16 cellular contexts compared by ENCODE assay signal in genomic region chr1:1215881-1216605, GRCh38. TPM values are rescaled to one million over a fixed set of nuclear protein-coding genes. Genes with fewer than 3 reads are reported as not detected.
A peak's percentile ranks its signal among the peaks of the same experiment; 100 is the strongest.
DNase-seq lines count a peak whose midpoint lies in the region; ATAC-seq and TF ChIP-seq lines count a peak whose summit lies in the region.
"Had no signal": no experiment of that assay in that cellular context is flagged by ENCODE, and none has a peak within 500 bp of the region (broad histone marks: within the 10 kb centered on the region; RNA-seq: fewer than 3 reads in every experiment).

No MANE protein-coding gene starts in this region.

- no peaks in the 10 kb centered on the region for H3K9me3 ChIP-seq in esophagus muscularis mucosa
- H3K9me3 ChIP-seq: SJSA1 had no signal

- 68% methylated on average over 3 of the region's 21 CpGs for WGBS in esophagus muscularis mucosa

- no peak overlapping the region for H3K4me3 ChIP-seq in esophagus muscularis mucosa
- H3K4me3 ChIP-seq: SJSA1 had no signal

- peaks cover 14 to 37% (median 30%) of the 10 kb centered on the region in 4 donors for H3K4me1 ChIP-seq in esophagus muscularis mucosa
- H3K4me1 ChIP-seq: SJSA1 had no signal

- peaks cover 34 to 60% (median 56%) of the 10 kb centered on the region in 4 donors for H3K36me3 ChIP-seq in esophagus muscularis mucosa

- H3K4me1 Mint-ChIP-seq in activated CD8-positive, alpha-beta T cell treated with anti-CD3 and anti-CD28 coated beads for 36 hours (ENCODE audit: low read depth), result peaks cover 45% of the 10 kb centered on the region
- H3K4me1 Mint-ChIP-seq in activated CD8-positive, alpha-beta T cell treated with anti-CD3 and anti-CD28 coated beads, Interleukin-2, amount 10 ng/mL, durations not matched to agents 7 days and 5 days (ENCODE audit: low read depth), result peaks cover 35% of the 10 kb centered on the region
- H3K4me1 Mint-ChIP-seq in T-cell (peaks cover 17 to 50% (median 31%) of the 10 kb centered on the region in 3 donors), natural killer cell (peaks cover 9 to 59% of the 10 kb centered on the region in 2 donors)
- H3K4me1 Mint-ChIP-seq: neural crest cell had no signal

- ATAC-seq in activated CD8-positive, alpha-beta T cell treated with anti-CD3 and anti-CD28 coated beads for 36 hours, result no peak
- ATAC-seq in activated CD8-positive, alpha-beta T cell treated with anti-CD3 and anti-CD28 coated beads, Interleukin-2, amount 10 ng/mL, durations not matched to agents 7 days and 5 days, result no peak
- no peak for ATAC-seq in T-cell (replicated peaks in 1 of 4)
- ATAC-seq in natural killer cell, result no peak
- ATAC-seq: CD8-positive, alpha-beta T cell had no signal

- no peaks in the 10 kb centered on the region for H3K27me3 ChIP-seq in esophagus muscularis mucosa
- H3K27me3 ChIP-seq: SJSA1 had no signal

- peak overlapping the region; percentile 83 for H3K27ac Mint-ChIP-seq in activated CD8-positive, alpha-beta T cell treated with anti-CD3 and anti-CD28 coated beads for 36 hours
- H3K27ac Mint-ChIP-seq in activated CD8-positive, alpha-beta T cell treated with anti-CD3 and anti-CD28 coated beads, Interleukin-2, amount 10 ng/mL, durations not matched to agents 7 days and 5 days, result no peak overlapping the region
- H3K27ac Mint-ChIP-seq in T-cell (peak overlapping the region; percentile 90 to 96), natural killer cell (peak overlapping the region; percentile 98 to 99)

- peak overlapping the region; percentile 1 for H3K4me3 Mint-ChIP-seq in activated CD8-positive, alpha-beta T cell treated with anti-CD3 and anti-CD28 coated beads for 36 hours
- no peak overlapping the region for H3K4me3 Mint-ChIP-seq in activated CD8-positive, alpha-beta T cell treated with anti-CD3 and anti-CD28 coated beads, Interleukin-2, amount 10 ng/mL, durations not matched to agents 7 days and 5 days
- H3K4me3 Mint-ChIP-seq in T-cell (peak overlapping the region in 1 of 3 donors; percentile 65), natural killer cell (peak overlapping the region; percentile 91)
- H3K4me3 Mint-ChIP-seq: CD8-positive, alpha-beta T cell had no signal

- peaks cover 28% of the 10 kb centered on the region for H3K36me3 Mint-ChIP-seq in activated CD8-positive, alpha-beta T cell treated with anti-CD3 and anti-CD28 coated beads for 36 hours (ENCODE audit: low read depth)
- peaks cover 30% of the 10 kb centered on the region for H3K36me3 Mint-ChIP-seq in activated CD8-positive, alpha-beta T cell treated with anti-CD3 and anti-CD28 coated beads, Interleukin-2, amount 10 ng/mL, durations not matched to agents 7 days and 5 days (ENCODE audit: low read depth)
- peaks cover 20% of the 10 kb centered on the region for H3K36me3 Mint-ChIP-seq in T-cell
- H3K36me3 Mint-ChIP-seq in natural killer cell, result no peaks in the 10 kb centered on the region

- intact Hi-C loops in activated CD8-positive, alpha-beta T cell treated with anti-CD3 and anti-CD28 coated beads for 36 hours (cut with micrococcal nuclease), result no loop called here
- intact Hi-C loops in natural killer cell (cut with micrococcal nuclease), result loop anchor here (2.0 kb wide), 1 partner anchor 15 kb away; no protein-coding TSS in a partner anchor
- intact Hi-C loops in esophagus muscularis mucosa (cut with DNase I), result no loop called here

- H3K27me3 Mint-ChIP-seq in activated CD8-positive, alpha-beta T cell treated with anti-CD3 and anti-CD28 coated beads for 36 hours, result no peaks in the 10 kb centered on the region
- no peaks in the 10 kb centered on the region for H3K27me3 Mint-ChIP-seq in activated CD8-positive, alpha-beta T cell treated with anti-CD3 and anti-CD28 coated beads, Interleukin-2, amount 10 ng/mL, durations not matched to agents 7 days and 5 days (ENCODE audit: low read depth)
- H3K27me3 Mint-ChIP-seq in T-cell, result no peaks in the 10 kb centered on the region
- H3K27me3 Mint-ChIP-seq in natural killer cell (ENCODE audit: low read depth in 2 of 2), result no peaks in the 10 kb centered on the region

- no peaks in the 10 kb centered on the region for H3K9me3 Mint-ChIP-seq in activated CD8-positive, alpha-beta T cell treated with anti-CD3 and anti-CD28 coated beads for 36 hours
- H3K9me3 Mint-ChIP-seq in activated CD8-positive, alpha-beta T cell treated with anti-CD3 and anti-CD28 coated beads, Interleukin-2, amount 10 ng/mL, durations not matched to agents 7 days and 5 days (ENCODE audit: insufficient read depth), result no peaks in the 10 kb centered on the region
- H3K9me3 Mint-ChIP-seq in T-cell (no peaks in the 10 kb centered on the region), natural killer cell (no peaks in the 10 kb centered on the region)
- H3K9me3 Mint-ChIP-seq: CD8-positive, alpha-beta T cell; neural crest cell had no signal

- CTCF ChIA-PET in activated CD8-positive, alpha-beta T cell treated with anti-CD3 and anti-CD28 coated beads for 36 hours (lab: Charles Lee), result interaction anchor here (1.2 to 3.3 kb wide), 2 partner anchors 15 to 94 kb away, joined by 4 to 17 read pairs; no protein-coding TSS in a partner anchor
- CTCF ChIA-PET in activated CD8-positive, alpha-beta T cell treated with anti-CD3 and anti-CD28 coated beads, Interleukin-2, amount 10 ng/mL, durations not matched to agents 7 days and 5 days (lab: Charles Lee), result interaction anchor here (1.0 to 2.1 kb wide), 4 partner anchors 21 to 94 kb away, joined by 3 to 9 read pairs (median 3); no protein-coding TSS in a partner anchor
- CTCF ChIA-PET in T-cell (lab: Charles Lee), result no interaction called here

- no peak for TF ChIP-seq CTCF in activated CD8-positive, alpha-beta T cell treated with anti-CD3 and anti-CD28 coated beads for 36 hours (IDR thresholded peaks at IDR 0.05)
- TF ChIP-seq CTCF in natural killer cell (IDR thresholded peaks at IDR 0.05) (no peak), esophagus muscularis mucosa (IDR thresholded peaks at IDR 0.05) (no peak)

- POLR2A ChIA-PET in activated CD8-positive, alpha-beta T cell treated with anti-CD3 and anti-CD28 coated beads for 36 hours (lab: Charles Lee), result interaction anchor here (1.1 to 8.4 kb wide), 4 partner anchors 10 to 19 kb away, joined by 3 to 64 read pairs (median 12); partner anchors contain the start of genes B3GALT6, SDF4 and TNFRSF18
- POLR2A ChIA-PET in activated CD8-positive, alpha-beta T cell treated with anti-CD3 and anti-CD28 coated beads, Interleukin-2, amount 10 ng/mL, durations not matched to agents 7 days and 5 days (lab: Charles Lee), result interaction anchor here (0.7 to 1.5 kb wide), 2 partner anchors 15 to 48 kb away, joined by 3 read pairs; no protein-coding TSS in a partner anchor
- POLR2A ChIA-PET in T-cell (lab: Charles Lee), result no interaction called here

- DNase-seq in activated CD8-positive, alpha-beta T cell treated with anti-CD3 and anti-CD28 coated beads for 36 hours, result no peak
- DNase-seq in activated CD8-positive, alpha-beta T cell treated with anti-CD3 and anti-CD28 coated beads, Interleukin-2, amount 10 ng/mL, durations not matched to agents 7 days and 5 days, result no peak
- DNase-seq in T-cell (no peak), natural killer cell (no peak), esophagus muscularis mucosa (ENCODE audit: extremely low spot score) (no peak)
- DNase-seq in activated CD4-positive, CD25-positive, alpha-beta regulatory T cell treated with anti-CD3 and anti-CD28 coated beads, Interleukin-2, amount 50 U/mL, for 72 hours, result no peak
- DNase-seq: CD8-positive, alpha-beta T cell; EL; NCI-H187 treated with DMSO at 0.1 percent for 48 hours; NCI-H510A had no signal

- H3K27ac ChIP-seq in esophagus muscularis mucosa (replicated peaks in 1 of 4), result no peak overlapping the region
- H3K27ac ChIP-seq: SJSA1 had no signal

- no peak for TF ChIP-seq POLR2A in esophagus muscularis mucosa (IDR thresholded peaks at IDR 0.05; ENCODE audit: low read depth)

- TF ChIP-seq EP300 in esophagus muscularis mucosa (IDR thresholded peaks at IDR 0.05), result no peak

RNA-seq across cellular contexts. Expression of gene TNFRSF4, which starts 2.1 kb away (rescaled TPM):
- total RNA-seq in activated CD8-positive, alpha-beta T cell treated with anti-CD3 and anti-CD28 coated beads for 36 hours, result 100 to 1,000 TPM; 137 to 142 TPM
- 1 to 10 TPM; 1.6 to 2.9 TPM for total RNA-seq in activated CD8-positive, alpha-beta T cell treated with anti-CD3 and anti-CD28 coated beads, Interleukin-2, amount 10 ng/mL, durations not matched to agents 7 days and 5 days
- total RNA-seq in T-cell (10 to 100 TPM; 15.1 to 35.4 (median 17.8) TPM), natural killer cell (10 to 100 TPM; 14.3 to 26.5 (median 15.7) TPM), esophagus muscularis mucosa (1 to 10 TPM in 2 of 4 donors, under 1 TPM in 2; 0.50 to 2.1 (median 0.93) TPM)
- total RNA-seq: chondrocyte, HT-29, MCF 10A, SJSA1 had no signal

RNA-seq across cellular contexts. Expression of gene TNFRSF18, which starts 9.7 kb away (rescaled TPM):
- total RNA-seq in activated CD8-positive, alpha-beta T cell treated with anti-CD3 and anti-CD28 coated beads for 36 hours, result 100 to 1,000 TPM; 126 to 135 TPM
- 10 to 100 TPM; 17.5 to 18.8 TPM for total RNA-seq in activated CD8-positive, alpha-beta T cell treated with anti-CD3 and anti-CD28 coated beads, Interleukin-2, amount 10 ng/mL, durations not matched to agents 7 days and 5 days
- total RNA-seq in T-cell, result 10 to 100 TPM in 4 of 5 donors, 1 to 10 TPM in 1; 6.4 to 20.5 (median 13.3) TPM
- 10 to 100 TPM; 40.3 to 81.9 (median 54.7) TPM for total RNA-seq in natural killer cell
- total RNA-seq in esophagus muscularis mucosa, result under 1 TPM in 2 of 4 donors, not detected in 2; 0.29 to 0.66 TPM
- total RNA-seq: chondrocyte, endothelial cell of umbilical vein, HT-29, MCF 10A, neural crest cell, SJSA1 had no signal

RNA-seq across cellular contexts. Expression of gene SDF4, which starts 15.8 kb away (rescaled TPM):
- total RNA-seq in activated CD8-positive, alpha-beta T cell treated with anti-CD3 and anti-CD28 coated beads for 36 hours, result 10 to 100 TPM; 81.5 to 87.5 TPM
- total RNA-seq in activated CD8-positive, alpha-beta T cell treated with anti-CD3 and anti-CD28 coated beads, Interleukin-2, amount 10 ng/mL, durations not matched to agents 7 days and 5 days, result 10 to 100 TPM; 96.9 to 99.3 TPM
- total RNA-seq in T-cell (100 to 1,000 TPM in 4 of 5 donors, 10 to 100 TPM in 1; 98.6 to 151 (median 141) TPM), natural killer cell (100 to 1,000 TPM; 176 to 211 (median 184) TPM), esophagus muscularis mucosa (100 to 1,000 TPM in 3 of 4 donors, 10 to 100 TPM in 1; 88.5 to 125 (median 107) TPM)

RNA-seq across cellular contexts. Expression of gene B3GALT6, which starts 16.0 kb away (rescaled TPM):
- 10 to 100 TPM; 13.1 to 14.3 TPM for total RNA-seq in activated CD8-positive, alpha-beta T cell treated with anti-CD3 and anti-CD28 coated beads for 36 hours
- total RNA-seq in activated CD8-positive, alpha-beta T cell treated with anti-CD3 and anti-CD28 coated beads, Interleukin-2, amount 10 ng/mL, durations not matched to agents 7 days and 5 days, result 10 to 100 TPM; 21.2 to 22.4 TPM
- 10 to 100 TPM in 4 of 5 donors, 1 to 10 TPM in 1; 10.0 to 30.4 (median 25.1) TPM for total RNA-seq in T-cell
- total RNA-seq in natural killer cell, result 10 to 100 TPM; 13.7 to 16.5 (median 16.3) TPM
- 10 to 100 TPM; 10.4 to 24.6 (median 21.0) TPM for total RNA-seq in esophagus muscularis mucosa

RNA-seq across cellular contexts. Expression of gene C1QTNF12, which starts 30.5 kb away (rescaled TPM):
- total RNA-seq in activated CD8-positive, alpha-beta T cell treated with anti-CD3 and anti-CD28 coated beads for 36 hours, result 1 to 10 TPM; 2.6 to 4.9 TPM
- total RNA-seq in activated CD8-positive, alpha-beta T cell treated with anti-CD3 and anti-CD28 coated beads, Interleukin-2, amount 10 ng/mL, durations not matched to agents 7 days and 5 days, result 1 to 10 TPM; 1.8 to 2.2 TPM
- total RNA-seq in T-cell (1 to 10 TPM; 2.8 to 4.2 (median 4.0) TPM), natural killer cell (1 to 10 TPM; 2.6 to 4.1 (median 4.1) TPM), esophagus muscularis mucosa (under 1 TPM in 2 of 4 donors, not detected in 2; 0.33 to 0.52 TPM)

Comparison
In these comparisons a context has a peak if more than half of its experiments do, and no peak if none do; other contexts are left out.
1. RNA of gene TNFRSF18, which starts 9.7 kb away (total RNA-seq): 126 to 135 TPM in activated CD8-positive, alpha-beta T cell treated with anti-CD3 and anti-CD28 coated beads for 36 hours, 40.3 to 81.9 TPM in natural killer cell, 17.5 to 18.8 TPM in activated CD8-positive, alpha-beta T cell treated with anti-CD3 and anti-CD28 coated beads, Interleukin-2, amount 10 ng/mL, durations not matched to agents 7 days and 5 days and 6.4 to 20.5 TPM in T-cell; 0.29 to 0.66 TPM in esophagus muscularis mucosa; every median in the first group is over 4 times any median in the second.
2. CTCF ChIA-PET loops: an anchor here in activated CD8-positive, alpha-beta T cell treated with anti-CD3 and anti-CD28 coated beads for 36 hours (1.2 to 3.3 kb wide) and activated CD8-positive, alpha-beta T cell treated with anti-CD3 and anti-CD28 coated beads, Interleukin-2, amount 10 ng/mL, durations not matched to agents 7 days and 5 days (1.0 to 2.1 kb wide); none called in T-cell.
3. POLR2A ChIA-PET loops: an anchor here in activated CD8-positive, alpha-beta T cell treated with anti-CD3 and anti-CD28 coated beads for 36 hours (1.1 to 8.4 kb wide) and activated CD8-positive, alpha-beta T cell treated with anti-CD3 and anti-CD28 coated beads, Interleukin-2, amount 10 ng/mL, durations not matched to agents 7 days and 5 days (0.7 to 1.5 kb wide); none called in T-cell.